ENCODE assay signal across 8 cellular contexts in genomic region chr18:79678665-79679551, GRCh38. TPM values are rescaled to one million over a fixed set of nuclear protein-coding genes. Genes with fewer than 3 reads are reported as not detected.
A peak's percentile ranks its signal among the peaks of the same experiment; 100 is the strongest.
DNase-seq lines count a peak whose midpoint lies in the region; ATAC-seq and TF ChIP-seq lines count a peak whose summit lies in the region.

No MANE protein-coding gene starts in this region.

- H3K4me3 ChIP-seq in HAP-1 (peak overlapping the region; percentile 96), MG63 (peak overlapping the region; percentile 83), fibroblast of the aortic adventitia (ENCODE audit: low read depth, low read length) (peak overlapping the region; percentile 86)

- H3K4me3 Mint-ChIP-seq in natural killer cell treated with Interleukin-12 subunit alpha and Interleukin-12 subunit beta and Interleukin-15 and Interleukin-18, amount 100 ng/mL, for 72 hours: peak overlapping the region; percentile 87

- H3K4me1 Mint-ChIP-seq in natural killer cell treated with Interleukin-12 subunit alpha and Interleukin-12 subunit beta and Interleukin-15 and Interleukin-18, amount 100 ng/mL, for 72 hours (ENCODE audit: low read depth in 2 of 2): peaks cover 37 to 38% of the 10 kb centered on the region in 2 donors

- peaks cover 8% of the 10 kb centered on the region for H3K36me3 ChIP-seq in HAP-1 (replicated peaks)
- H3K36me3 ChIP-seq in MG63: no peaks in the 10 kb centered on the region; the same call in none of the 2 replicates

- peak; percentile 99 for DNase-seq in G401 (ENCODE audit: low spot score)
- peak; percentile 97 to 98 for DNase-seq in HAP-1 (ENCODE audit: low spot score in 2 of 2)
- peak; percentile 98 for DNase-seq in MG63
- peak; percentile 96 to 97 for DNase-seq in SHP77 (lab: John Stamatoyannopoulos, UW)
- DNase-seq in activated gamma-delta T cell (lab: John Stamatoyannopoulos, UW): peak; percentile 99
- peak; percentile 98 for DNase-seq in fibroblast of the aortic adventitia (ENCODE audit: low read depth)
- peak; percentile 99 for DNase-seq in natural killer cell treated with Interleukin-12 subunit alpha and Interleukin-12 subunit beta and Interleukin-15 and Interleukin-18, amount 100 ng/mL, for 72 hours (ENCODE audit: low spot score)
- peak; percentile 98 for DNase-seq in stimulated activated naive CD4-positive, alpha-beta T cell treated with Interleukin-2 at 50 U/mL for 16 hours (lab: John Stamatoyannopoulos, UW)

- peaks cover 6% of the 10 kb centered on the region for H3K4me1 ChIP-seq in HAP-1

- H3K9me3 ChIP-seq in HAP-1 (peaks cover 3% of the 10 kb centered on the region), MG63 (no peaks in the 10 kb centered on the region)

- H3K27me3 ChIP-seq in HAP-1 (ENCODE audit: low read depth) (no peaks in the 10 kb centered on the region), MG63 (no peaks in the 10 kb centered on the region)

- peak; percentile 95 to 97 for ATAC-seq in natural killer cell treated with Interleukin-12 subunit alpha and Interleukin-12 subunit beta and Interleukin-15 and Interleukin-18, amount 100 ng/mL, for 72 hours

- H3K9me3 Mint-ChIP-seq in natural killer cell treated with Interleukin-12 subunit alpha and Interleukin-12 subunit beta and Interleukin-15 and Interleukin-18, amount 100 ng/mL, for 72 hours: no peaks in the 10 kb centered on the region

- H3K36me3 Mint-ChIP-seq in natural killer cell treated with Interleukin-12 subunit alpha and Interleukin-12 subunit beta and Interleukin-15 and Interleukin-18, amount 100 ng/mL, for 72 hours: peaks cover 5% of the 10 kb centered on the region

- in situ Hi-C loops in G401 (cut with HindIII; ENCODE audit: low sequenced_read_pairs): no loop called here
- in situ Hi-C loops in HAP-1 (cut with MboI; ENCODE audit: low sequenced_read_pairs): no loop called here

- peak overlapping the region; percentile 97 to 98 for H3K27ac Mint-ChIP-seq in natural killer cell treated with Interleukin-12 subunit alpha and Interleukin-12 subunit beta and Interleukin-15 and Interleukin-18, amount 100 ng/mL, for 72 hours

- H3K27me3 Mint-ChIP-seq in natural killer cell treated with Interleukin-12 subunit alpha and Interleukin-12 subunit beta and Interleukin-15 and Interleukin-18, amount 100 ng/mL, for 72 hours: no peaks in the 10 kb centered on the region

- TF ChIP-seq CTCF in fibroblast of the aortic adventitia (IDR thresholded peaks at IDR 0.05; ENCODE audit: insufficient read depth, low read length): no peak

RNA-seq across cellular contexts. Expression of gene CTDP1, which starts 0.7 kb away (rescaled TPM):
- total RNA-seq in G401 (2014; rRNA removed; shearing (Covaris generic)): 37.1 and 39.7 TPM in 2 replicates
- total RNA-seq in MG63 (2014; rRNA removed; shearing (Covaris generic); ENCODE audit: low replicate concordance): 28.9 and 30.1 TPM in 2 replicates
- total RNA-seq in fibroblast of the aortic adventitia (ENCODE audit: low replicate concordance): 14.1 and 15.5 TPM in 2 replicates
- 10 to 100 TPM; 36.6 to 45.3 TPM for total RNA-seq in natural killer cell treated with Interleukin-12 subunit alpha and Interleukin-12 subunit beta and Interleukin-15 and Interleukin-18, amount 100 ng/mL, for 72 hours

Comparison
In these comparisons a context has a peak if more than half of its experiments do, and no peak if none do; other contexts are left out.
1. Peak in every context shown above with its lines: DNase-seq, ATAC-seq and H3K4me3 ChIP-seq.